In genomic region chr22:23356094-23356493, GRCh38 we compare ENCODE assay signal across 2 cellular contexts.
TF ChIP-seq lines count a peak whose summit lies in the region.

No MANE protein-coding gene starts in this region.

TF ChIP-seq in HepG2, 621 proteins besides CTCF, POLR2A, EP300 and RAD21:
- TF ChIP-seq CHCHD3 (CRISPR knock-in tag; IDR thresholded peaks at IDR 0.05) (no peak), ZFP62 (CRISPR knock-in tag; IDR thresholded peaks at IDR 0.05) (no peak), SSRP1 (CRISPR knock-in tag; IDR thresholded peaks at IDR 0.05) (no peak), REXO4 (CRISPR knock-in tag; IDR thresholded peaks at IDR 0.05; ENCODE audit: borderline replicate concordance) (no peak), MAFK (conservative IDR thresholded peaks at IDR 0.05 in 1 of 2, IDR thresholded peaks at IDR 0.05 in 1 of 2; ENCODE audit: low read length in 2 of 2) (peak; percentile 61 to 65), THYN1 (CRISPR knock-in tag; IDR thresholded peaks at IDR 0.05; ENCODE audit: borderline replicate concordance, low read depth) (no peak), ZC3H13 (CRISPR knock-in tag; IDR thresholded peaks at IDR 0.05) (no peak), MAFF (IDR thresholded peaks at IDR 0.05; ENCODE audit: low read depth, low read length) (peak; percentile 43; the same call in 1 of the 2 replicates), ATAD3A (CRISPR knock-in tag; IDR thresholded peaks at IDR 0.05) (no peak)
- TF ChIP-seq, protein P1, sequence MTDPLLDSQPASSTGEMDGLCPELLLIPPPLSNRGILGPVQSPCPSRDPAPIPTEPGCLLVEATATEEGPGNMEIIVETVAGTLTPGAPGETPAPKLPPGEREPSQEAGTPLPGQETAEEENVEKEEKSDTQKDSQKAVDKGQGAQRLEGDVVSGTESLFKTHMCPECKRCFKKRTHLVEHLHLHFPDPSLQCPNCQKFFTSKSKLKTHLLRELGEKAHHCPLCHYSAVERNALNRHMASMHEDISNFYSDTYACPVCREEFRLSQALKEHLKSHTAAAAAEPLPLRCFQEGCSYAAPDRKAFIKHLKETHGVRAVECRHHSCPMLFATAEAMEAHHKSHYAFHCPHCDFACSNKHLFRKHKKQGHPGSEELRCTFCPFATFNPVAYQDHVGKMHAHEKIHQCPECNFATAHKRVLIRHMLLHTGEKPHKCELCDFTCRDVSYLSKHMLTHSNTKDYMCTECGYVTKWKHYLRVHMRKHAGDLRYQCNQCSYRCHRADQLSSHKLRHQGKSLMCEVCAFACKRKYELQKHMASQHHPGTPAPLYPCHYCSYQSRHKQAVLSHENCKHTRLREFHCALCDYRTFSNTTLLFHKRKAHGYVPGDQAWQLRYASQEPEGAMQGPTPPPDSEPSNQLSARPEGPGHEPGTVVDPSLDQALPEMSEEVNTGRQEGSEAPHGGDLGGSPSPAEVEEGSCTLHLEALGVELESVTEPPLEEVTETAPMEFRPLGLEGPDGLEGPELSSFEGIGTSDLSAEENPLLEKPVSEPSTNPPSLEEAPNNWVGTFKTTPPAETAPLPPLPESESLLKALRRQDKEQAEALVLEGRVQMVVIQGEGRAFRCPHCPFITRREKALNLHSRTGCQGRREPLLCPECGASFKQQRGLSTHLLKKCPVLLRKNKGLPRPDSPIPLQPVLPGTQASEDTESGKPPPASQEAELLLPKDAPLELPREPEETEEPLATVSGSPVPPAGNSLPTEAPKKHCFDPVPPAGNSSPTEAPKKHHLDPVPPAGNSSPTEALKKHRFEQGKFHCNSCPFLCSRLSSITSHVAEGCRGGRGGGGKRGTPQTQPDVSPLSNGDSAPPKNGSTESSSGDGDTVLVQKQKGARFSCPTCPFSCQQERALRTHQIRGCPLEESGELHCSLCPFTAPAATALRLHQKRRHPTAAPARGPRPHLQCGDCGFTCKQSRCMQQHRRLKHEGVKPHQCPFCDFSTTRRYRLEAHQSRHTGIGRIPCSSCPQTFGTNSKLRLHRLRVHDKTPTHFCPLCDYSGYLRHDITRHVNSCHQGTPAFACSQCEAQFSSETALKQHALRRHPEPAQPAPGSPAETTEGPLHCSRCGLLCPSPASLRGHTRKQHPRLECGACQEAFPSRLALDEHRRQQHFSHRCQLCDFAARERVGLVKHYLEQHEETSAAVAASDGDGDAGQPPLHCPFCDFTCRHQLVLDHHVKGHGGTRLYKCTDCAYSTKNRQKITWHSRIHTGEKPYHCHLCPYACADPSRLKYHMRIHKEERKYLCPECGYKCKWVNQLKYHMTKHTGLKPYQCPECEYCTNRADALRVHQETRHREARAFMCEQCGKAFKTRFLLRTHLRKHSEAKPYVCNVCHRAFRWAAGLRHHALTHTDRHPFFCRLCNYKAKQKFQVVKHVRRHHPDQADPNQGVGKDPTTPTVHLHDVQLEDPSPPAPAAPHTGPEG (CRISPR knock-in tag; IDR thresholded peaks at IDR 0.05), result no peak

TF ChIP-seq in IMR-90, 13 proteins besides CTCF, POLR2A, EP300 and RAD21:
- TF ChIP-seq MAFK (IDR thresholded peaks at IDR 0.05; ENCODE audit: low read depth, low read length) (peak; percentile 68), MAZ (IDR thresholded peaks at IDR 0.05; ENCODE audit: borderline replicate concordance, low read depth, low read length) (no peak)
- TF ChIP-seq, protein P2, sequence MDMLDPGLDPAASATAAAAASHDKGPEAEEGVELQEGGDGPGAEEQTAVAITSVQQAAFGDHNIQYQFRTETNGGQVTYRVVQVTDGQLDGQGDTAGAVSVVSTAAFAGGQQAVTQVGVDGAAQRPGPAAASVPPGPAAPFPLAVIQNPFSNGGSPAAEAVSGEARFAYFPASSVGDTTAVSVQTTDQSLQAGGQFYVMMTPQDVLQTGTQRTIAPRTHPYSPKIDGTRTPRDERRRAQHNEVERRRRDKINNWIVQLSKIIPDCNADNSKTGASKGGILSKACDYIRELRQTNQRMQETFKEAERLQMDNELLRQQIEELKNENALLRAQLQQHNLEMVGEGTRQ (IDR thresholded peaks at IDR 0.05; ENCODE audit: low read depth, low read length), result no peak
